Comparison of ENCODE assay signal across 2 cellular contexts in the genomic region with DNA sequence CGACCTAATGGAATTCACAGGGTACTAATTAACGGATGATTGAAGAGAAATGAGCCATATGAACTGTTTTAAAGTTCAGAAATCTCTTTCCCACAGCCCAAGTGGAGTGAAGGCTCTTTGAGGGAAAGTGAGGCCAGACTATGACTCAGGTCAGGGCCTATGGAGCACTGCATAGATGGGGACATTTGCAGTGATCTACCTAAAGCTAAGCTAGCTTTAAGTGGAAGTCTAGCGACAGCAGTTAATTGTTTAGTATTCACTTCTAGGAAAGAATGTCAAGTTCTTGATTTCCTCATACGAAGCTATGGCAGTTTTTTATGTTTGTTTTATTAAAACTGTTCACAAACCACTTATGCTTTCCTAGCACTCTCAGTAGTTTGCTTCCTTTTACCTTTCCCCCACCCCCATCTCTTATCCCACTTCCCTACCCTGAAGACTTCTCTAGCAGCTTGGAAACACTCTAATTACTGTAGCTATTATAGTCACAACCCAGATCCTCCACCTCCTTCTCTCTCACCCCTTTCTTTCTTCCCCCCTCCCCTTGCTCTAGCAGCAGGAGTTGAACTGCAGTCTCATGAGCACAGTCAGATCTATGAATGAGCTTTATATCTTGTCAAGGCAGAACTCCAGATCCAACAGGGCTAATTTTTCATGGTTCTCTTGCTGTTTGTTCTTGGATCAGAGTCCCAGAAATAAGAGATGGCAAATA.
TF ChIP-seq lines count a peak whose summit lies in the region.

No MANE protein-coding gene starts in this region.

TF ChIP-seq in IMR-90, 13 proteins besides CTCF, POLR2A, EP300 and RAD21:
- TF ChIP-seq NFE2L2 (IDR thresholded peaks at IDR 0.05; ENCODE audit: low read depth, low read length) (no peak), MAFK (IDR thresholded peaks at IDR 0.05; ENCODE audit: low read depth, low read length) (no peak), RFX5 (IDR thresholded peaks at IDR 0.05; ENCODE audit: low read depth, low read length) (no peak), MXI1 (IDR thresholded peaks at IDR 0.05; ENCODE audit: borderline replicate concordance, low read depth, low read length) (no peak), CHD1 (IDR thresholded peaks at IDR 0.05; ENCODE audit: low read depth, low read length) (no peak), CEBPB (IDR thresholded peaks at IDR 0.05; ENCODE audit: low read depth, low read length) (no peak), SMC3 (IDR thresholded peaks at IDR 0.05; ENCODE audit: low read depth, low read length) (no peak), RCOR1 (IDR thresholded peaks at IDR 0.05; ENCODE audit: insufficient replicate concordance, low read length) (no peak), BHLHE40 (IDR thresholded peaks at IDR 0.05; ENCODE audit: low read depth, low read length) (no peak), MAZ (IDR thresholded peaks at IDR 0.05; ENCODE audit: borderline replicate concordance, low read depth, low read length) (no peak), FOS (IDR thresholded peaks at IDR 0.05; ENCODE audit: low read depth, low read length) (no peak), ELK1 (IDR thresholded peaks at IDR 0.05; ENCODE audit: borderline replicate concordance, low read depth, low read length) (no peak)
- TF ChIP-seq, protein P1, sequence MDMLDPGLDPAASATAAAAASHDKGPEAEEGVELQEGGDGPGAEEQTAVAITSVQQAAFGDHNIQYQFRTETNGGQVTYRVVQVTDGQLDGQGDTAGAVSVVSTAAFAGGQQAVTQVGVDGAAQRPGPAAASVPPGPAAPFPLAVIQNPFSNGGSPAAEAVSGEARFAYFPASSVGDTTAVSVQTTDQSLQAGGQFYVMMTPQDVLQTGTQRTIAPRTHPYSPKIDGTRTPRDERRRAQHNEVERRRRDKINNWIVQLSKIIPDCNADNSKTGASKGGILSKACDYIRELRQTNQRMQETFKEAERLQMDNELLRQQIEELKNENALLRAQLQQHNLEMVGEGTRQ (IDR thresholded peaks at IDR 0.05; ENCODE audit: low read depth, low read length), result no peak

TF ChIP-seq in K562, 482 proteins besides CTCF, POLR2A, EP300 and RAD21:
- TF ChIP-seq SPI1 (IDR thresholded peaks at IDR 0.05; ENCODE audit: borderline replicate concordance, low read depth, low read length) (peak; percentile 2; the same call in 1 of the 2 replicates), ZBTB9 (CRISPR knock-in tag; IDR thresholded peaks at IDR 0.05) (no peak)
- TF ChIP-seq, protein P2, sequence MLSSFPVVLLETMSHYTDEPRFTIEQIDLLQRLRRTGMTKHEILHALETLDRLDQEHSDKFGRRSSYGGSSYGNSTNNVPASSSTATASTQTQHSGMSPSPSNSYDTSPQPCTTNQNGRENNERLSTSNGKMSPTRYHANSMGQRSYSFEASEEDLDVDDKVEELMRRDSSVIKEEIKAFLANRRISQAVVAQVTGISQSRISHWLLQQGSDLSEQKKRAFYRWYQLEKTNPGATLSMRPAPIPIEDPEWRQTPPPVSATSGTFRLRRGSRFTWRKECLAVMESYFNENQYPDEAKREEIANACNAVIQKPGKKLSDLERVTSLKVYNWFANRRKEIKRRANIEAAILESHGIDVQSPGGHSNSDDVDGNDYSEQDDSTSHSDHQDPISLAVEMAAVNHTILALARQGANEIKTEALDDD (IDR thresholded peaks at IDR 0.05), result peak; percentile 25; the same call in 1 of the 2 replicates
